ENCODE assay signal across 8 cellular contexts in genomic region chr12:50174971-50175715, GRCh38. TPM values are rescaled to one million over a fixed set of nuclear protein-coding genes. Genes with fewer than 3 reads are reported as not detected.
DNase-seq lines count a peak whose midpoint lies in the region; ATAC-seq and TF ChIP-seq lines count a peak whose summit lies in the region.

No MANE protein-coding gene starts in this region.

- H3K27me3 Mint-ChIP-seq in MCF 10A (ENCODE audit: insufficient read depth, unreplicated experiment) = no peaks in the 10 kb centered on the region

- no peak overlapping the region for H3K4me3 Mint-ChIP-seq in MCF 10A (ENCODE audit: unreplicated experiment)

- no peaks in the 10 kb centered on the region for H3K4me1 ChIP-seq in BE2C
- H3K4me1 ChIP-seq in vagina = no peaks in the 10 kb centered on the region

- CTCF ChIA-PET in MCF 10A (lab: Yijun Ruan, JAX) = interaction anchor here (0.6 to 4.9 kb wide), 29 partner anchors 10 to 291 kb away, joined by 3 to 34 read pairs (median 3); partner anchors contain the start of gene COX14

- H3K9me3 ChIP-seq in BE2C = no peaks in the 10 kb centered on the region
- no peaks in the 10 kb centered on the region for H3K9me3 ChIP-seq in vagina

- H3K27me3 ChIP-seq in BE2C (no peaks in the 10 kb centered on the region), vagina (no peaks in the 10 kb centered on the region)

- H3K36me3 Mint-ChIP-seq in MCF 10A (ENCODE audit: insufficient read depth, unreplicated experiment) = peaks cover 40% of the 10 kb centered on the region

- ATAC-seq in HG02798 (IDR thresholded peaks at IDR 0.05; ENCODE audit: poor library complexity, unreplicated experiment) (no peak), HG03039 (IDR thresholded peaks at IDR 0.05; ENCODE audit: unreplicated experiment) (no peak)

- no peak overlapping the region for H3K27ac Mint-ChIP-seq in MCF 10A (ENCODE audit: low read depth, unreplicated experiment)

- no peak overlapping the region for H3K27ac ChIP-seq in vagina

- intact Hi-C loops in MCF 10A (cut with micrococcal nuclease) = loop anchor here (1.0 to 10.0 kb wide), 3 partner anchors 43 to 210 kb away; partner anchors contain the start of gene AQP5
- intact Hi-C loops in vagina (cut with DNase I) = loop anchor here (5.0 kb wide), 1 partner anchor 103 kb away; no protein-coding TSS in a partner anchor

- BruUV-seq in MCF 10A (replicated peaks; lab: Mats Ljungman, UMichigan) = no TSS peak

- POLR2A ChIA-PET in MCF 10A (lab: Yijun Ruan, JAX) = interaction anchor here (0.7 to 1.9 kb wide), 6 partner anchors 9 to 90 kb away, joined by 3 to 12 read pairs (median 6); partner anchors contain the start of genes COX14 and SMARCD1

- no peak for TF ChIP-seq POLR2A in vagina (IDR thresholded peaks at IDR 0.05)

- H3K4me1 Mint-ChIP-seq in MCF 10A (ENCODE audit: insufficient read depth, unreplicated experiment) = no peaks in the 10 kb centered on the region

- H3K36me3 ChIP-seq in BE2C (peaks cover 32% of the 10 kb centered on the region), vagina (peaks cover 3 to 32% of the 10 kb centered on the region in 2 donors)

- no peaks in the 10 kb centered on the region for H3K9me3 Mint-ChIP-seq in MCF 10A (ENCODE audit: unreplicated experiment)

- peak; percentile 65 for TF ChIP-seq CTCF in BE2C (IDR thresholded peaks at IDR 0.05; ENCODE audit: low read depth, low read length)
- TF ChIP-seq CTCF in GM20000 (IDR thresholded peaks at IDR 0.05; ENCODE audit: extremely low read depth, missing control alignments) = no peak
- TF ChIP-seq CTCF in MCF 10A (IDR thresholded peaks at IDR 0.05; ENCODE audit: unreplicated experiment) = peak; percentile 64
- TF ChIP-seq CTCF in vagina (IDR thresholded peaks at IDR 0.05) = peak; percentile 60 to 84 (median 75)

- H3K4me3 ChIP-seq in BE2C (ENCODE audit: low read depth, low read length) (no peak overlapping the region), vagina (no peak overlapping the region)

- DNase-seq in BE2C (peak; percentile 34), GM20000 (ENCODE audit: low spot score) (peak; percentile 22), NCI-H69 (lab: John Stamatoyannopoulos, UW) (peak; percentile 80), MCF 10A (ENCODE audit: unreplicated experiment) (peak; percentile 81), kidney tubule cell (ENCODE audit: low spot score) (peak; percentile 67), vagina (ENCODE audit: extremely low spot score in 2 of 2) (no peak)

RNA-seq across cellular contexts. Expression of gene CERS5, which starts 8.0 kb away (rescaled TPM):
- 23.7 TPM for polyA plus RNA-seq in BE2C (2012; ENCODE audit: insufficient read depth, insufficient read length, low read depth)
- total RNA-seq in MCF 10A (2022) = 56.8 and 58.1 TPM in 2 replicates
- 45.2 TPM for total RNA-seq in vagina

Comparison
In these comparisons a context has a peak if more than half of its experiments do, and no peak if none do; other contexts are left out.
1. DNase-seq: peak in BE2C (single experiment), GM20000 (single experiment), NCI-H69 (single experiment), MCF 10A (single experiment) and kidney tubule cell (single experiment); none in vagina (0 of 2).